Comparison of ENCODE assay signal across 17 cellular contexts in genomic region chr22:41929158-41929896, GRCh38. TPM values are rescaled to one million over a fixed set of nuclear protein-coding genes. Genes with fewer than 3 reads are reported as not detected.
A peak's percentile ranks its signal among the peaks of the same experiment; 100 is the strongest.
DNase-seq lines count a peak whose midpoint lies in the region; ATAC-seq, FAIRE-seq and TF ChIP-seq lines count a peak whose summit lies in the region.
"Had no signal": no experiment of that assay in that cellular context is flagged by ENCODE, and none has a peak within 500 bp of the region (broad histone marks: within the 10 kb centered on the region; RNA-seq: fewer than 3 reads in every experiment).

No MANE protein-coding gene starts in this region.

- peak; percentile 36 for FAIRE-seq in GM18507 (lab: Jason Lieb, UNC)
- FAIRE-seq: H54 had no signal

- H3K4me1 Mint-ChIP-seq in activated T-cell treated with anti-CD3 and anti-CD28 coated beads, Interleukin-2, amount 50 U/mL, for 24 hours (ENCODE audit: low read depth), result peaks cover 35% of the 10 kb centered on the region

- H3K4me1 ChIP-seq in RWPE2 (ENCODE audit: insufficient read depth, poor library complexity, severe bottlenecking), result no peaks in the 10 kb centered on the region
- no peaks in the 10 kb centered on the region for H3K4me1 ChIP-seq in psoas muscle
- peaks cover 0 to 11% (median 10%) of the 10 kb centered on the region in 4 donors for H3K4me1 ChIP-seq in tibial artery

- no peak overlapping the region for H3K4me3 Mint-ChIP-seq in activated T-cell treated with anti-CD3 and anti-CD28 coated beads, Interleukin-2, amount 50 U/mL, for 24 hours
- H3K4me3 Mint-ChIP-seq: activated naive CD4-positive, alpha-beta T cell treated with anti-CD3 and anti-CD28 coated beads, Interleukin-2, amount 10 ng/mL, durations not matched to agents 7 days and 5 days had no signal

- peaks cover 14% of the 10 kb centered on the region for H3K27me3 ChIP-seq in RWPE2 (ENCODE audit: insufficient read depth, poor library complexity, severe bottlenecking)
- H3K27me3 ChIP-seq in psoas muscle (ENCODE audit: insufficient read depth in 3 of 3, low read length in 2 of 3), result peaks cover 0 to 3% (median 2%) of the 10 kb centered on the region in 3 donors
- H3K27me3 ChIP-seq in tibial artery, result peaks cover 0 to 34% of the 10 kb centered on the region in 2 donors

- no peaks in the 10 kb centered on the region for H3K36me3 ChIP-seq in RWPE2 (ENCODE audit: low read depth)
- no peaks in the 10 kb centered on the region for H3K36me3 ChIP-seq in psoas muscle (ENCODE audit: insufficient read depth in 1 of 2, low read depth in 1 of 2)
- no peaks in the 10 kb centered on the region for H3K36me3 ChIP-seq in tibial artery
- H3K36me3 ChIP-seq: left ventricle myocardium inferior, thoracic aorta had no signal

- H3K9me3 ChIP-seq in RWPE2 (ENCODE audit: severe bottlenecking) (no peaks in the 10 kb centered on the region), psoas muscle (no peaks in the 10 kb centered on the region), tibial artery (no peaks in the 10 kb centered on the region)
- H3K9me3 ChIP-seq: left ventricle myocardium inferior, thoracic aorta had no signal

- H3K9me3 Mint-ChIP-seq in activated T-cell treated with anti-CD3 and anti-CD28 coated beads, Interleukin-2, amount 50 U/mL, for 24 hours, result no peaks in the 10 kb centered on the region
- H3K9me3 Mint-ChIP-seq: activated naive CD4-positive, alpha-beta T cell treated with anti-CD3 and anti-CD28 coated beads, Interleukin-2, amount 10 ng/mL, durations not matched to agents 7 days and 5 days had no signal

- ATAC-seq in RWPE2 (ENCODE audit: low read depth), result peak; percentile 33; the same call in 2 of the 3 replicates
- ATAC-seq in psoas muscle, result peak in 3 of 4 donors; percentile 18 to 25 (median 20)

- WGBS in psoas muscle, 3 donors, result 49 to 61% (median 56%) methylated on average over 11 of the region's 11 CpGs

- H3K27ac Mint-ChIP-seq in activated T-cell treated with anti-CD3 and anti-CD28 coated beads, Interleukin-2, amount 50 U/mL, for 24 hours, result peak overlapping the region; percentile 63
- H3K27ac Mint-ChIP-seq: activated naive CD4-positive, alpha-beta T cell treated with anti-CD3 and anti-CD28 coated beads, Interleukin-2, amount 10 ng/mL, durations not matched to agents 7 days and 5 days had no signal

- peaks cover 4% of the 10 kb centered on the region for H3K27me3 Mint-ChIP-seq in activated T-cell treated with anti-CD3 and anti-CD28 coated beads, Interleukin-2, amount 50 U/mL, for 24 hours

- H3K27ac ChIP-seq in RWPE2 (ENCODE audit: poor library complexity, severe bottlenecking) (no peak overlapping the region), psoas muscle (no peak overlapping the region), tibial artery (no peak overlapping the region)
- H3K27ac ChIP-seq: C4-2B, left ventricle myocardium inferior, thoracic aorta had no signal

- peaks cover 18% of the 10 kb centered on the region for H3K36me3 Mint-ChIP-seq in activated T-cell treated with anti-CD3 and anti-CD28 coated beads, Interleukin-2, amount 50 U/mL, for 24 hours (ENCODE audit: low read depth)
- H3K36me3 Mint-ChIP-seq: activated naive CD4-positive, alpha-beta T cell treated with anti-CD3 and anti-CD28 coated beads, Interleukin-2, amount 10 ng/mL, durations not matched to agents 7 days and 5 days had no signal

- DNase-seq in activated T-cell treated with anti-CD3 and anti-CD28 coated beads, Interleukin-2, amount 50 U/mL, for 24 hours, result no peak
- DNase-seq in activated T-cell treated with anti-CD3 and anti-CD28 coated beads for 4 hours (no peak), GM18507 (ENCODE audit: extremely low spot score, insufficient read length, low read depth) (no peak), RWPE2 (ENCODE audit: low spot score) (no peak), psoas muscle (no peak), SKM-1 (lab: John Stamatoyannopoulos, UW; ENCODE audit: unreplicated experiment) (no peak), OCI-M1 (lab: John Stamatoyannopoulos, UW) (no peak), tibial artery (no peak)
- DNase-seq: activated naive CD4-positive, alpha-beta T cell treated with anti-CD3 and anti-CD28 coated beads, Interleukin-2, amount 10 ng/mL, durations not matched to agents 7 days and 5 days; effector CD8-positive, alpha-beta T cell; GF-D8; left ventricle myocardium inferior; MV-4-11 had no signal

- intact Hi-C loops in psoas muscle (cut with DNase I), result no loop called here
- intact Hi-C loops in tibial artery (cut with DNase I; ENCODE audit: low total_unique reads), result no loop called here

- TF ChIP-seq CTCF in RWPE2 (IDR thresholded peaks at IDR 0.05; ENCODE audit: poor library complexity, severe bottlenecking) (no peak), psoas muscle (IDR thresholded peaks at IDR 0.05) (no peak), tibial artery (IDR thresholded peaks at IDR 0.05) (no peak)

- H3K4me3 ChIP-seq in RWPE2 (ENCODE audit: severe bottlenecking), result no peak overlapping the region
- H3K4me3 ChIP-seq in psoas muscle, result no peak overlapping the region
- no peak overlapping the region for H3K4me3 ChIP-seq in tibial artery
- H3K4me3 ChIP-seq: left ventricle myocardium inferior, thoracic aorta had no signal

RNA-seq across cellular contexts. Expression of gene TNFRSF13C, which starts 2.7 kb away (rescaled TPM):
- total RNA-seq in psoas muscle, result 1 to 10 TPM in 1 of 4 donors, under 1 TPM in 3; 0.20 to 1.4 (median 0.38) TPM
- under 1 TPM in 2 of 3 donors, not detected in 1; 0.01 to 0.05 TPM for polyA plus RNA-seq in psoas muscle
- total RNA-seq: thoracic aorta had no signal

RNA-seq across cellular contexts. Expression of gene SHISA8, which starts 14.5 kb away (rescaled TPM):
- total RNA-seq in psoas muscle, result under 1 TPM in 3 of 4 donors, not detected in 1; 0.15 to 0.26 (median 0.26) TPM
- polyA plus RNA-seq in psoas muscle, result not detected
- total RNA-seq: pulmonary artery endothelial cell, thoracic aorta had no signal

RNA-seq across cellular contexts. Expression of gene CENPM, which starts 17.6 kb away (rescaled TPM):
- total RNA-seq in psoas muscle, result 1 to 10 TPM in 2 of 4 donors, under 1 TPM in 1, not detected in 1; 0.59 to 2.3 (median 1.5) TPM
- polyA plus RNA-seq in psoas muscle, result 1 to 10 TPM in 2 of 3 donors, under 1 TPM in 1; 0.52 to 1.2 (median 1.1) TPM
- total RNA-seq: thoracic aorta had no signal

RNA-seq across cellular contexts. Expression of gene SEPTIN3, which starts 39.9 kb away (rescaled TPM):
- total RNA-seq in psoas muscle, result under 1 TPM in 1 of 4 donors, not detected in 3; 0.06 TPM
- polyA plus RNA-seq in psoas muscle, result under 1 TPM; 0.03 to 0.14 (median 0.05) TPM
- total RNA-seq: left ventricle myocardium inferior, thoracic aorta had no signal
